23 cellular contexts compared by ENCODE assay signal in the genomic region with DNA sequence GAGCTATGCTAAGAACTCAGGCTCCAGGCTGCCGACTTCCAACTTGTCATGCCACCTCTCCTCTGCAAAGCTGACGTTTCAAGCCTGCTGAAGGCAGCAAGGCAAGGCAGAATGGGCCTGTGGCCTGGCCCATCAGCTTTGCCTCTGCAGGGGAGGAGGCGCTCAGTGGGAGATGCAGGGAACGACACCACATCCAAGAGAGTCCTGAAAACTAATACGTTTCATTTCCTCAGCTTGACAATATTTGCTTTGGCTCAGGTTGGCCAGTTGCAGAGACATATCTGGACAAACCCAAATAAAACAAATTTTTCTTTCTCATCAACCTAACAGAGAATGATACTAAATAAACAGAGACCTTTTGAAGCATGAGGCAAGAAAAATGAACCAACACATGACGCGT. TPM values are rescaled to one million over a fixed set of nuclear protein-coding genes. Genes with fewer than 3 reads are reported as not detected.
DNase-seq lines count a peak whose midpoint lies in the region; ATAC-seq and TF ChIP-seq lines count a peak whose summit lies in the region.
"Had no signal": no experiment of that assay in that cellular context is flagged by ENCODE, and none has a peak within 500 bp of the region (broad histone marks: within the 10 kb centered on the region; RNA-seq: fewer than 3 reads in every experiment).

No MANE protein-coding gene starts in this region.

- intact Hi-C loops in sciatic nerve (cut with DNase I), result no loop called here

- CTCF ChIA-PET in WTC11 (lab: Charles Lee), result interaction anchor here (1.0 to 1.1 kb wide), 2 partner anchors 169 to 210 kb away, joined by 3 to 4 read pairs; no protein-coding TSS in a partner anchor

- peak; percentile 24; the same call in 1 of the 2 replicates for ATAC-seq in WTC11
- peak; percentile 61 for ATAC-seq in sciatic nerve
- ATAC-seq: activated CD8-positive, alpha-beta T cell treated with anti-CD3 and anti-CD28 coated beads for 36 hours; right lobe of liver; SK-N-SH treated with all-trans-retinoic acid at 6 μM for 48 hours had no signal

- H3K36me3 Mint-ChIP-seq in WTC11 (no peaks in the 10 kb centered on the region), endothelial cell (ENCODE audit: low read depth, unreplicated experiment) (peaks cover 8% of the 10 kb centered on the region)

- H3K4me1 Mint-ChIP-seq in WTC11 (peaks cover 13% of the 10 kb centered on the region), endothelial cell (ENCODE audit: unreplicated experiment) (peaks cover 15% of the 10 kb centered on the region)

- POLR2A ChIA-PET in WTC11 (lab: Charles Lee), result no interaction called here

- H3K4me3 Mint-ChIP-seq in WTC11 (no peak overlapping the region), endothelial cell (ENCODE audit: unreplicated experiment) (no peak overlapping the region)
- H3K4me3 Mint-ChIP-seq: activated CD8-positive, alpha-beta T cell treated with anti-CD3 and anti-CD28 coated beads for 36 hours; activated naive CD8-positive, alpha-beta T cell; CD4-positive, alpha-beta T cell; IgD-negative memory B cell had no signal

- no peak for TF ChIP-seq CTCF in WTC11 (IDR thresholded peaks at IDR 0.05)
- no peak for TF ChIP-seq CTCF in endothelial cell (IDR thresholded peaks at IDR 0.05; ENCODE audit: unreplicated experiment)

- no peak overlapping the region for H3K4me3 ChIP-seq in H7 (ENCODE audit: insufficient read depth, low read depth, low read length)
- H3K4me3 ChIP-seq: right lobe of liver, suprapubic skin had no signal

- no peak overlapping the region for H3K27ac Mint-ChIP-seq in WTC11
- no peak overlapping the region for H3K27ac Mint-ChIP-seq in endothelial cell (ENCODE audit: unreplicated experiment)
- H3K27ac Mint-ChIP-seq: activated CD8-positive, alpha-beta T cell treated with anti-CD3 and anti-CD28 coated beads for 36 hours; activated naive CD8-positive, alpha-beta T cell; activated T-helper 2 cell treated with anti-CD3 and anti-CD28 coated beads, Interferon-gamma antibody, Interleukin-2, Interleukin-4, amounts not matched to agents 10 μg/mL and 5 μg/mL and 100 μg/mL, durations not matched to agents 14 hours and 24 hours and 36 hours; CD4-positive, alpha-beta T cell; IgD-negative memory B cell had no signal

- H3K27me3 Mint-ChIP-seq in WTC11 (ENCODE audit: low read depth) (no peaks in the 10 kb centered on the region), endothelial cell (ENCODE audit: unreplicated experiment) (no peaks in the 10 kb centered on the region)
- H3K27me3 Mint-ChIP-seq: activated CD8-positive, alpha-beta T cell treated with anti-CD3 and anti-CD28 coated beads for 36 hours; activated naive CD8-positive, alpha-beta T cell; CD4-positive, alpha-beta T cell; IgD-negative memory B cell had no signal

- DNase-seq in DMS153 (lab: John Stamatoyannopoulos, UW) (peak; percentile 26), DMS153 treated with DMSO at 0.1 percent for 48 hours (lab: John Stamatoyannopoulos, UW; ENCODE audit: unreplicated experiment) (no peak), NCI-H2196 (lab: John Stamatoyannopoulos, UW; ENCODE audit: unreplicated experiment) (peak; percentile 63), WTC11 (ENCODE audit: low spot score) (no peak), sciatic nerve (ENCODE audit: low spot score) (peak; percentile 49), endothelial cell (ENCODE audit: low spot score) (no peak), H7 (no peak), A172 (ENCODE audit: low spot score) (no peak)
- DNase-seq: activated CD8-positive, alpha-beta T cell treated with anti-CD3 and anti-CD28 coated beads for 36 hours; aorta; CD4-positive, alpha-beta T cell; NCI-H1105; NCI-H526; posterior cingulate gyrus; right lobe of liver; stimulated activated naive CD4-positive, alpha-beta T cell; T-helper 2 cell had no signal

- no peaks in the 10 kb centered on the region; the same call in 1 of the 2 replicates for H3K36me3 ChIP-seq in H7 (replicated peaks; ENCODE audit: control insufficient read depth, insufficient read depth, low read length)
- H3K36me3 ChIP-seq: right lobe of liver had no signal

- no peaks in the 10 kb centered on the region for H3K27me3 ChIP-seq in H7 (ENCODE audit: control insufficient read depth, insufficient read depth, low read length)
- H3K27me3 ChIP-seq: right lobe of liver, suprapubic skin had no signal

- H3K9me3 Mint-ChIP-seq in WTC11 (no peaks in the 10 kb centered on the region), endothelial cell (ENCODE audit: unreplicated experiment) (no peaks in the 10 kb centered on the region)
- H3K9me3 Mint-ChIP-seq: activated CD8-positive, alpha-beta T cell treated with anti-CD3 and anti-CD28 coated beads for 36 hours; activated T-helper 2 cell treated with anti-CD3 and anti-CD28 coated beads, Interferon-gamma antibody, Interleukin-2, Interleukin-4, amounts not matched to agents 10 μg/mL and 5 μg/mL and 100 μg/mL, durations not matched to agents 14 hours and 24 hours and 36 hours; CD4-positive, alpha-beta T cell; IgD-negative memory B cell had no signal

TF ChIP-seq in WTC11, 78 proteins besides CTCF, POLR2A, EP300 and RAD21 (continues in another document):
- TF ChIP-seq SP1 (CRISPR knock-in tag; conservative IDR thresholded peaks at IDR 0.05), result no peak
- no peak for TF ChIP-seq TCF7 (CRISPR knock-in tag; IDR thresholded peaks at IDR 0.05; ENCODE audit: low read depth)
- no peak for TF ChIP-seq ATF6 (CRISPR knock-in tag; IDR thresholded peaks at IDR 0.05)
- TF ChIP-seq, protein P1, sequence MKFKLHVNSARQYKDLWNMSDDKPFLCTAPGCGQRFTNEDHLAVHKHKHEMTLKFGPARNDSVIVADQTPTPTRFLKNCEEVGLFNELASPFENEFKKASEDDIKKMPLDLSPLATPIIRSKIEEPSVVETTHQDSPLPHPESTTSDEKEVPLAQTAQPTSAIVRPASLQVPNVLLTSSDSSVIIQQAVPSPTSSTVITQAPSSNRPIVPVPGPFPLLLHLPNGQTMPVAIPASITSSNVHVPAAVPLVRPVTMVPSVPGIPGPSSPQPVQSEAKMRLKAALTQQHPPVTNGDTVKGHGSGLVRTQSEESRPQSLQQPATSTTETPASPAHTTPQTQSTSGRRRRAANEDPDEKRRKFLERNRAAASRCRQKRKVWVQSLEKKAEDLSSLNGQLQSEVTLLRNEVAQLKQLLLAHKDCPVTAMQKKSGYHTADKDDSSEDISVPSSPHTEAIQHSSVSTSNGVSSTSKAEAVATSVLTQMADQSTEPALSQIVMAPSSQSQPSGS (CRISPR knock-in tag; IDR thresholded peaks at IDR 0.05; ENCODE audit: borderline replicate concordance, low read depth), result no peak
- TF ChIP-seq AFF4 (CRISPR knock-in tag; IDR thresholded peaks at IDR 0.05; ENCODE audit: borderline replicate concordance), result no peak
- TF ChIP-seq, protein P2, sequence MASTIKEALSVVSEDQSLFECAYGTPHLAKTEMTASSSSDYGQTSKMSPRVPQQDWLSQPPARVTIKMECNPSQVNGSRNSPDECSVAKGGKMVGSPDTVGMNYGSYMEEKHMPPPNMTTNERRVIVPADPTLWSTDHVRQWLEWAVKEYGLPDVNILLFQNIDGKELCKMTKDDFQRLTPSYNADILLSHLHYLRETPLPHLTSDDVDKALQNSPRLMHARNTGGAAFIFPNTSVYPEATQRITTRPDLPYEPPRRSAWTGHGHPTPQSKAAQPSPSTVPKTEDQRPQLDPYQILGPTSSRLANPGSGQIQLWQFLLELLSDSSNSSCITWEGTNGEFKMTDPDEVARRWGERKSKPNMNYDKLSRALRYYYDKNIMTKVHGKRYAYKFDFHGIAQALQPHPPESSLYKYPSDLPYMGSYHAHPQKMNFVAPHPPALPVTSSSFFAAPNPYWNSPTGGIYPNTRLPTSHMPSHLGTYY (CRISPR knock-in tag; IDR thresholded peaks at IDR 0.05), result no peak
- TF ChIP-seq CREB1 (CRISPR knock-in tag; IDR thresholded peaks at IDR 0.05), result no peak

RNA-seq across cellular contexts. Expression of gene BEND5, which starts 35.3 kb away (rescaled TPM):
- total RNA-seq in WTC11 (2021), result 4.8 to 5.9 TPM (median 4.9 TPM) in 3 replicates
- 5.7 TPM for total RNA-seq in sciatic nerve
- 9.1 TPM for total RNA-seq in endothelial cell (ENCODE audit: unreplicated experiment)
- 13.1 and 19.0 TPM in 2 replicates for total RNA-seq in H7 (2014; rRNA removed; shearing (Covaris generic))
- total RNA-seq in A172 (2014; rRNA removed; shearing (Covaris generic)), result not detected in 2 replicates
- total RNA-seq: endothelial cell of umbilical vein had no signal

Comparison
In these comparisons a context has a peak if more than half of its experiments do, and no peak if none do; other contexts are left out.
1. DNase-seq: peak in DMS153 (single experiment), NCI-H2196 (single experiment) and sciatic nerve (single experiment); none in DMS153 treated with DMSO at 0.1 percent for 48 hours (single experiment), WTC11 (single experiment), endothelial cell (single experiment), H7 (single experiment) and A172 (single experiment).